Comparison of ENCODE assay signal across 28 cellular contexts in the genomic region with DNA sequence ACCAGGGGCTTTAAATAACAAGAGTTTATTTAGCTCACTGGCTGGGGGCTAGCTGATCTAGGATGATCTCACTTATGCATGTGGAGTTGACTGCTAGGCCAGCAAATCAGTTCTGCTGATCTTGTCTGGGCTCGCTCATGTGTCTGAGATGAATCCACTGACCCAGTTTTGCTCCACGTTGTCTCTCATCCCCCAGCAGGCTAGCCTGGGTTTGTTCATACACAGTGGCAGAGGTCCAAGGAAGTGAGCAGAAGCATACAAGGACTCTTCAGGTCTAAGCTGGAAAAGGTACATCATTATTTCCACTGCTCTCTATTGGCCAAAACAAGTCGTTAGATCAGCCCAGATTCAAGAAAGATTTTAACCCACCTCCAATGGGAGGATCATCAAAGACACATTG.
"Had no signal": no experiment of that assay in that cellular context is flagged by ENCODE, and none has a peak within 500 bp of the region (broad histone marks: within the 10 kb centered on the region; RNA-seq: fewer than 3 reads in every experiment).

No MANE protein-coding gene starts in this region.

- H3K4me1 Mint-ChIP-seq: activated B cell treated with CpG ODN at 0.5 μM for 24 hours; activated T-helper 17 cell treated with anti-CD3 and anti-CD28 coated beads, Interleukin-2, amount 50 U/mL, for 72 hours; brain; central memory CD8-positive, alpha-beta T cell had no signal

- H3K36me3 Mint-ChIP-seq: brain had no signal

- ATAC-seq: activated CD4-positive, CD25-positive, alpha-beta regulatory T cell treated with anti-CD3 and anti-CD28 coated beads, Interleukin-2, amount 50 U/mL, for 24 hours; activated T-cell treated with anti-CD3 and anti-CD28 coated beads, Interleukin-2, amount 50 U/mL, for 4 hours; activated T-helper 17 cell treated with anti-CD3 and anti-CD28 coated beads, Interleukin-2, amount 50 U/mL, for 72 hours; effector memory CD8-positive, alpha-beta T cell; SK-N-SH treated with all-trans-retinoic acid at 6 μM for 48 hours; T-helper 17 cell had no signal

- H3K27me3 Mint-ChIP-seq: activated B cell treated with CpG ODN at 0.5 μM for 24 hours; activated naive CD8-positive, alpha-beta T cell; activated T-helper 17 cell treated with anti-CD3 and anti-CD28 coated beads, Interleukin-2, amount 50 U/mL, for 72 hours; brain; central memory CD8-positive, alpha-beta T cell; dendritic cell treated with granulocyte-macrophage colony-stimulating factor and Interleukin-4, amounts not matched to agents 40 ng/mL and 50 ng/mL, for 4 days; effector memory CD8-positive, alpha-beta T cell; T-helper 17 cell had no signal

- H3K4me3 Mint-ChIP-seq: activated B cell treated with CpG ODN at 0.5 μM for 24 hours; activated naive CD8-positive, alpha-beta T cell; activated T-cell treated with anti-CD3 and anti-CD28 coated beads, Interleukin-2, amount 50 U/mL, for 4 hours; activated T-helper 17 cell treated with anti-CD3 and anti-CD28 coated beads, Interleukin-2, amount 50 U/mL, for 72 hours; central memory CD8-positive, alpha-beta T cell; dendritic cell treated with granulocyte-macrophage colony-stimulating factor and Interleukin-4, amounts not matched to agents 40 ng/mL and 50 ng/mL, for 4 days; effector memory CD8-positive, alpha-beta T cell; T-helper 17 cell; T-helper 2 cell treated with Interferon-gamma antibody and Interleukin-4, amounts not matched to agents 5 μg/mL and 100 μg/mL, for 36 hours had no signal

- H3K4me1 ChIP-seq: ascending aorta, breast epithelium, esophagus squamous epithelium had no signal

- H3K27ac Mint-ChIP-seq: activated B cell treated with CpG ODN at 0.5 μM for 24 hours; activated naive CD8-positive, alpha-beta T cell; activated T-helper 17 cell treated with anti-CD3 and anti-CD28 coated beads, Interleukin-2, amount 50 U/mL, for 72 hours; dendritic cell treated with granulocyte-macrophage colony-stimulating factor and Interleukin-4, amounts not matched to agents 40 ng/mL and 50 ng/mL, for 4 days; effector memory CD8-positive, alpha-beta T cell; T-helper 17 cell; T-helper 2 cell treated with Interferon-gamma antibody and Interleukin-4, amounts not matched to agents 5 μg/mL and 100 μg/mL, for 36 hours had no signal

- H3K36me3 ChIP-seq: ascending aorta, breast epithelium, esophagus squamous epithelium, WERI-Rb-1 had no signal

- H3K27ac ChIP-seq: ascending aorta, breast epithelium, coronary artery, dorsolateral prefrontal cortex, epithelial cell of prostate, esophagus squamous epithelium, WERI-Rb-1 had no signal

- H3K9me3 ChIP-seq: ascending aorta, breast epithelium, esophagus squamous epithelium had no signal

- DNase-seq: activated B cell treated with CpG ODN at 0.5 μM for 24 hours; activated CD4-positive, alpha-beta T cell treated with anti-CD3 and anti-CD28 coated beads for 48 hours; activated CD4-positive, alpha-beta T cell treated with anti-CD3 and anti-CD28 coated beads, Interleukin-2, amount 50 U/mL, for 1 hour; activated CD4-positive, alpha-beta T cell treated with anti-CD3 and anti-CD28 coated beads, Interleukin-2, amount 50 U/mL, for 48 hours; activated effector memory CD4-positive, alpha-beta T cell treated with Interleukin-2 at 50 U/mL for 16 hours; activated gamma-delta T cell treated with Interleukin-2 at 50 U/mL for 16 hours; activated naive CD4-positive, alpha-beta T cell treated with anti-CD3 and anti-CD28 coated beads, Interleukin-2, amount 50 U/mL, for 16 hours; activated naive CD4-positive, alpha-beta T cell treated with Interleukin-2 at 50 U/mL for 16 hours; activated T-cell treated with anti-CD3 and anti-CD28 coated beads, Interleukin-2, amount 50 U/mL, for 4 hours; dorsolateral prefrontal cortex; effector memory CD8-positive, alpha-beta T cell; esophagus squamous epithelium; T-helper 1 cell; T-helper 17 cell; T1000; WERI-Rb-1 had no signal

- H3K9me3 Mint-ChIP-seq: central memory CD8-positive, alpha-beta T cell; effector memory CD8-positive, alpha-beta T cell had no signal

- H3K4me3 ChIP-seq: ascending aorta, breast epithelium, coronary artery, dorsolateral prefrontal cortex, esophagus squamous epithelium had no signal

- H3K27me3 ChIP-seq: ascending aorta, breast epithelium, dorsolateral prefrontal cortex, esophagus squamous epithelium had no signal
